In the genomic region with DNA sequence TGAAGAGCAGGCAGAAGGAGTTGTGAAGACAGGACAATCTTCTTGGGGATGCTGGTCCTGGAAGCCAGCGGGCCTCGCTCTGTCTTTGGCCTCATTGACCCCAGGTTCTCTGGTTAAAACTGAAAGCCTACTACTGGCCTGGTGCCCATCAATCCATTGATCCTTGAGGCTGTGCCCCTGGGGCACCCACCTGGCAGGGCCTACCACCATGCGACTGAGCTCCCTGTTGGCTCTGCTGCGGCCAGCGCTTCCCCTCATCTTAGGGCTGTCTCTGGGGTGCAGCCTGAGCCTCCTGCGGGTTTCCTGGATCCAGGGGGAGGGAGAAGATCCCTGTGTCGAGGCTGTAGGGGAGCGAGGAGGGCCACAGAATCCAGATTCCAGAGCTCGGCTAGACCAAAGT, we compare ENCODE assay signal across 10 cellular contexts. TPM values are rescaled to one million over a fixed set of nuclear protein-coding genes. Genes with fewer than 3 reads are reported as not detected.
DNase-seq lines count a peak whose midpoint lies in the region; ATAC-seq and TF ChIP-seq lines count a peak whose summit lies in the region.
"Had no signal": no experiment of that assay in that cellular context is flagged by ENCODE, and none has a peak within 500 bp of the region (broad histone marks: within the 10 kb centered on the region; RNA-seq: fewer than 3 reads in every experiment).

No MANE protein-coding gene starts in this region.

- no peaks in the 10 kb centered on the region for H3K9me3 Mint-ChIP-seq in activated T-cell treated with anti-CD3 and anti-CD28 coated beads, Interleukin-2, amount 50 U/mL, for 4 hours
- H3K9me3 Mint-ChIP-seq in activated naive CD8-positive, alpha-beta T cell treated with anti-CD3 and anti-CD28 coated beads, Interleukin-2, amount 10 ng/mL, durations not matched to agents 7 days and 5 days, result no peaks in the 10 kb centered on the region

- H3K4me1 ChIP-seq in left lung (peaks cover 2 to 24% of the 10 kb centered on the region in 2 donors), thoracic aorta (ENCODE audit: control insufficient read depth in 1 of 2, low read depth in 2 of 2) (peaks cover 10 to 26% of the 10 kb centered on the region in 2 donors)

- H3K27ac ChIP-seq in left lung (peak overlapping the region in 1 of 2 donors; percentile 89), thoracic aorta (peak overlapping the region; percentile 90 to 93)

- ATAC-seq in activated T-cell treated with anti-CD3 and anti-CD28 coated beads, Interleukin-2, amount 50 U/mL, for 4 hours, result no peak
- no peak for ATAC-seq in activated naive CD8-positive, alpha-beta T cell treated with anti-CD3 and anti-CD28 coated beads, Interleukin-2, amount 10 ng/mL, durations not matched to agents 7 days and 5 days (ENCODE audit: low read depth)
- no peak for ATAC-seq in left lung
- ATAC-seq in thoracic aorta (ENCODE audit: insufficient number of reproducible peaks, low FRiP score, low read depth), result no peak
- no peak for ATAC-seq in HG03439 (IDR thresholded peaks at IDR 0.05; ENCODE audit: unreplicated experiment)

- no peak for TF ChIP-seq CTCF in left lung (IDR thresholded peaks at IDR 0.05)
- TF ChIP-seq CTCF in thoracic aorta (IDR thresholded peaks at IDR 0.05), result no peak

- POLR2A ChIA-PET in activated naive CD8-positive, alpha-beta T cell treated with anti-CD3 and anti-CD28 coated beads, Interleukin-2, amount 10 ng/mL, durations not matched to agents 7 days and 5 days (lab: Charles Lee), result interaction anchor here (1.1 to 3.6 kb wide), 3 partner anchors 9 to 27 kb away, joined by 5 to 39 read pairs (median 10); no protein-coding TSS in a partner anchor

- DNase-seq in activated T-cell treated with anti-CD3 and anti-CD28 coated beads, Interleukin-2, amount 50 U/mL, for 4 hours, result no peak
- no peak for DNase-seq in activated T-cell treated with anti-CD3 and anti-CD28 coated beads, Interleukin-2, amount 50 U/mL, for 1 hour
- no peak for DNase-seq in activated naive CD8-positive, alpha-beta T cell treated with anti-CD3 and anti-CD28 coated beads, Interleukin-2, amount 10 ng/mL, durations not matched to agents 7 days and 5 days
- DNase-seq in left lung (peak; percentile 28 to 49), thoracic aorta (ENCODE audit: low spot score) (no peak), NCI-H2029 treated with DMSO at 0.1 percent for 48 hours (lab: John Stamatoyannopoulos, UW) (no peak)
- DNase-seq in stimulated activated CD4-positive, alpha-beta T cell treated with anti-CD3 and anti-CD28 coated beads, Interleukin-4, amount 100 ng/mL, for 1 hour, result no peak
- DNase-seq: NCI-H774 had no signal

- H3K27me3 Mint-ChIP-seq in activated T-cell treated with anti-CD3 and anti-CD28 coated beads, Interleukin-2, amount 50 U/mL, for 4 hours (ENCODE audit: low read depth), result no peaks in the 10 kb centered on the region
- peaks cover 6% of the 10 kb centered on the region for H3K27me3 Mint-ChIP-seq in activated naive CD8-positive, alpha-beta T cell treated with anti-CD3 and anti-CD28 coated beads, Interleukin-2, amount 10 ng/mL, durations not matched to agents 7 days and 5 days

- H3K36me3 Mint-ChIP-seq in activated T-cell treated with anti-CD3 and anti-CD28 coated beads, Interleukin-2, amount 50 U/mL, for 4 hours (ENCODE audit: insufficient read depth), result peaks cover 15% of the 10 kb centered on the region
- no peaks in the 10 kb centered on the region for H3K36me3 Mint-ChIP-seq in activated naive CD8-positive, alpha-beta T cell treated with anti-CD3 and anti-CD28 coated beads, Interleukin-2, amount 10 ng/mL, durations not matched to agents 7 days and 5 days

- peaks cover 0 to 43% of the 10 kb centered on the region in 2 donors for H3K36me3 ChIP-seq in left lung
- peaks cover 33% of the 10 kb centered on the region for H3K36me3 ChIP-seq in thoracic aorta

- intact Hi-C loops in left lung (cut with DNase I), result no loop called here

- no peaks in the 10 kb centered on the region for H3K27me3 ChIP-seq in left lung
- no peaks in the 10 kb centered on the region for H3K27me3 ChIP-seq in thoracic aorta (replicated peaks; ENCODE audit: insufficient read depth)

- H3K27ac Mint-ChIP-seq in activated naive CD8-positive, alpha-beta T cell treated with anti-CD3 and anti-CD28 coated beads, Interleukin-2, amount 10 ng/mL, durations not matched to agents 7 days and 5 days, result peak overlapping the region; percentile 99

- peaks cover 28% of the 10 kb centered on the region for H3K4me1 Mint-ChIP-seq in activated T-cell treated with anti-CD3 and anti-CD28 coated beads, Interleukin-2, amount 50 U/mL, for 4 hours (ENCODE audit: low read depth)
- H3K4me1 Mint-ChIP-seq in activated naive CD8-positive, alpha-beta T cell treated with anti-CD3 and anti-CD28 coated beads, Interleukin-2, amount 10 ng/mL, durations not matched to agents 7 days and 5 days, result peaks cover 15% of the 10 kb centered on the region

- H3K4me3 Mint-ChIP-seq in activated T-cell treated with anti-CD3 and anti-CD28 coated beads, Interleukin-2, amount 50 U/mL, for 4 hours, result peak overlapping the region; percentile 100
- peak overlapping the region; percentile 99 for H3K4me3 Mint-ChIP-seq in activated naive CD8-positive, alpha-beta T cell treated with anti-CD3 and anti-CD28 coated beads, Interleukin-2, amount 10 ng/mL, durations not matched to agents 7 days and 5 days

- H3K9me3 ChIP-seq in left lung (no peaks in the 10 kb centered on the region), thoracic aorta (no peaks in the 10 kb centered on the region)

- H3K4me3 ChIP-seq in left lung (peak overlapping the region; percentile 98), thoracic aorta (peak overlapping the region; percentile 95)

RNA-seq across cellular contexts. Expression of a gene that starts 1.5 kb away (rescaled TPM):
- total RNA-seq in activated T-cell treated with anti-CD3 and anti-CD28 coated beads, Interleukin-2, amount 50 U/mL, for 4 hours, result 10 to 100 TPM; 51.6 to 66.3 (median 51.8) TPM
- 10 to 100 TPM; 44.3 to 48.4 TPM for total RNA-seq in activated naive CD8-positive, alpha-beta T cell treated with anti-CD3 and anti-CD28 coated beads, Interleukin-2, amount 10 ng/mL, durations not matched to agents 7 days and 5 days
- 10 to 100 TPM; 44.0 to 53.8 TPM for total RNA-seq in left lung
- 10 to 100 TPM; 78.9 to 85.3 TPM for total RNA-seq in thoracic aorta

RNA-seq across cellular contexts. Expression of a gene that starts 6.8 kb away (rescaled TPM):
- total RNA-seq in activated T-cell treated with anti-CD3 and anti-CD28 coated beads, Interleukin-2, amount 50 U/mL, for 4 hours, result 100 to 1,000 TPM; 144 to 151 (median 146) TPM
- 10 to 100 TPM; 29.5 to 31.2 TPM for total RNA-seq in activated naive CD8-positive, alpha-beta T cell treated with anti-CD3 and anti-CD28 coated beads, Interleukin-2, amount 10 ng/mL, durations not matched to agents 7 days and 5 days
- total RNA-seq in left lung (10 to 100 TPM; 27.1 to 40.6 TPM), thoracic aorta (10 to 100 TPM; 25.3 to 44.1 TPM)

RNA-seq across cellular contexts. Expression of a gene that starts 14.7 kb away (rescaled TPM):
- 1 to 10 TPM; 1.7 to 2.5 (median 2.0) TPM for total RNA-seq in activated T-cell treated with anti-CD3 and anti-CD28 coated beads, Interleukin-2, amount 50 U/mL, for 4 hours
- 10 to 100 TPM in 1 of 2 experiments, 1 to 10 TPM in 1; 7.8 to 12.6 TPM for total RNA-seq in activated naive CD8-positive, alpha-beta T cell treated with anti-CD3 and anti-CD28 coated beads, Interleukin-2, amount 10 ng/mL, durations not matched to agents 7 days and 5 days
- total RNA-seq in left lung (10 to 100 TPM; 45.5 to 49.4 TPM), thoracic aorta (100 to 1,000 TPM in 1 of 2 donors, 10 to 100 TPM in 1; 51.1 to 110 TPM)

RNA-seq across cellular contexts. Expression of a gene that starts 23.5 kb away (rescaled TPM):
- not detected for total RNA-seq in activated T-cell treated with anti-CD3 and anti-CD28 coated beads, Interleukin-2, amount 50 U/mL, for 4 hours
- total RNA-seq in activated naive CD8-positive, alpha-beta T cell treated with anti-CD3 and anti-CD28 coated beads, Interleukin-2, amount 10 ng/mL, durations not matched to agents 7 days and 5 days, result 1 to 10 TPM; 1.6 to 2.2 TPM
- not detected for total RNA-seq in left lung
- total RNA-seq in thoracic aorta, result not detected

RNA-seq across cellular contexts. Expression of a gene that starts 46.8 kb away (rescaled TPM):
- total RNA-seq in activated T-cell treated with anti-CD3 and anti-CD28 coated beads, Interleukin-2, amount 50 U/mL, for 4 hours, result not detected
- total RNA-seq in activated naive CD8-positive, alpha-beta T cell treated with anti-CD3 and anti-CD28 coated beads, Interleukin-2, amount 10 ng/mL, durations not matched to agents 7 days and 5 days, result not detected
- total RNA-seq in left lung, result not detected
- not detected for total RNA-seq in thoracic aorta
- total RNA-seq: aorta had no signal

Comparison
In these comparisons a context has a peak if more than half of its experiments do, and no peak if none do; other contexts are left out.
1. DNase-seq: peak in left lung (2 of 2); none in activated T-cell treated with anti-CD3 and anti-CD28 coated beads, Interleukin-2, amount 50 U/mL, for 4 hours (single experiment), activated T-cell treated with anti-CD3 and anti-CD28 coated beads, Interleukin-2, amount 50 U/mL, for 1 hour (single experiment), activated naive CD8-positive, alpha-beta T cell treated with anti-CD3 and anti-CD28 coated beads, Interleukin-2, amount 10 ng/mL, durations not matched to agents 7 days and 5 days (single experiment), thoracic aorta (single experiment), stimulated activated CD4-positive, alpha-beta T cell treated with anti-CD3 and anti-CD28 coated beads, Interleukin-4, amount 100 ng/mL, for 1 hour (single experiment) and NCI-H2029 treated with DMSO at 0.1 percent for 48 hours (single experiment).